In the genomic region with DNA sequence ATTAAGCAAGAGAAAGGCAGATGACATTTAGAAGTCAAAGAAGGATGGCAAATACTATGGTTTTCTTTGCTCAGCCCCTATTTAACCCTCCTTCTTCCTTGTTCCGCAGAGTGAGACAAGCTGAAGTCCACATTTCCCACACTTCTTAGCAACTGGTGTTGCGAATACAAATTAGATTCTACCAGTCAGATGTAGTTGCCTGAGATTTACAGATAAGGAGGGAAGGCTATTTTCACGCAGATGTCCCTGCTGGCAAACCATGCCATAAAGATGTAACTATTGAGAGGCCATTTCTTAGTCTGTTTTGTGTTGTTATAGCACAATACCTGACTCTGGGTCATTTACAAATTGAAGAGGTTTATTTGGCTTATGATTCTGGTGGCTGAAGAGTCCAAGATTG, we compare ENCODE assay signal across 17 cellular contexts.
DNase-seq lines count a peak whose midpoint lies in the region; ATAC-seq, FAIRE-seq and TF ChIP-seq lines count a peak whose summit lies in the region.
"Had no signal": no experiment of that assay in that cellular context is flagged by ENCODE, and none has a peak within 500 bp of the region (broad histone marks: within the 10 kb centered on the region; RNA-seq: fewer than 3 reads in every experiment).

No MANE protein-coding gene starts in this region.

- no peak for TF ChIP-seq POLR2A in K562 (conservative IDR thresholded peaks at IDR 0.05)

- H2AFZ ChIP-seq in GM23338 (peak overlapping the region; percentile 77; the same call in 1 of the 2 replicates), K562 (ENCODE audit: low read depth, low read length) (no peak overlapping the region)

- H3K9me1 ChIP-seq in K562 (ENCODE audit: control insufficient read depth, insufficient read depth, low read length): no peaks in the 10 kb centered on the region

- no peaks in the 10 kb centered on the region for H3K9me3 ChIP-seq in K562 (replicated peaks; ENCODE audit: control insufficient read depth, insufficient read depth, low read depth, low read length)

- ATAC-seq in GM23338 (0 out of 3 replicates have a peak, but pooled peaks have one; percentile 22), K562 (no peak)
- ATAC-seq: GM12878 had no signal

- 5% methylated on average over 3 of the region's 3 CpGs for WGBS in K562 (ENCODE audit: insufficient coverage, low coverage, missing lambda C conversion rate)

- H3K36me3 ChIP-seq in GM23338 (ENCODE audit: insufficient read depth) (no peaks in the 10 kb centered on the region), K562 (ENCODE audit: control insufficient read depth, insufficient read depth, low read length) (no peaks in the 10 kb centered on the region)

- H3K27me3 Mint-ChIP-seq in GM23338 (ENCODE audit: insufficient read depth, low read depth, poor library complexity) (no peaks in the 10 kb centered on the region), nephron progenitor cell (ENCODE audit: low read depth, poor library complexity) (no peaks in the 10 kb centered on the region), CD14-positive monocyte (ENCODE audit: low read depth in 3 of 3) (peaks cover 0 to 7% (median 5%) of the 10 kb centered on the region in 3 donors), immature natural killer cell (ENCODE audit: low read depth in 3 of 3) (no peaks in the 10 kb centered on the region)
- H3K27me3 Mint-ChIP-seq in T-helper 2 cell treated with Interferon-gamma antibody and Interleukin-4, amounts not matched to agents 5 μg/mL and 100 μg/mL, for 36 hours (ENCODE audit: low read depth): peaks cover 9% of the 10 kb centered on the region
- H3K27me3 Mint-ChIP-seq: B cell, IgD-negative memory B cell had no signal

- H3K9me2 ChIP-seq in GM23338 (ENCODE audit: insufficient read depth): peaks cover 2% of the 10 kb centered on the region; the same call in 1 of the 2 replicates

- H3K27ac ChIP-seq in GM23338 (ENCODE audit: low read depth) (no peak overlapping the region), K562 (ENCODE audit: extremely low read depth, low read depth, low read length) (no peak overlapping the region)

- TF ChIP-seq CTCF in GM23338 (conservative IDR thresholded peaks at IDR 0.05; ENCODE audit: low read depth in 2 of 2) (no peak), K562 (IDR thresholded peaks at IDR 0.05 in 2 of 3, conservative IDR thresholded peaks at IDR 0.05 in 1 of 3; ENCODE audit: insufficient read depth in 2 of 3, low read depth in 1 of 3, low read length in 3 of 3) (no peak), nephron progenitor cell (IDR thresholded peaks at IDR 0.05) (no peak), CD14-positive monocyte (IDR thresholded peaks at IDR 0.05) (no peak)

- no TSS peak for BruUV-seq in K562 (replicated peaks; lab: Mats Ljungman, UMichigan)

- H3K4me2 ChIP-seq in GM23338 (0 out of 2 replicates have a peak overlapping the region, but pooled peaks have one; percentile 42), K562 (ENCODE audit: insufficient read depth, low read length) (no peak overlapping the region)

- H3K9me3 Mint-ChIP-seq in GM23338 (peaks cover 6% of the 10 kb centered on the region; the same call in 2 of the 3 replicates), nephron progenitor cell (peaks cover 13% of the 10 kb centered on the region), CD14-positive monocyte (peaks cover 0 to 5% (median 1%) of the 10 kb centered on the region in 7 donors), immature natural killer cell (peaks cover 2 to 23% (median 5%) of the 10 kb centered on the region in 6 donors)
- H3K9me3 Mint-ChIP-seq in T-helper 2 cell treated with Interferon-gamma antibody and Interleukin-4, amounts not matched to agents 5 μg/mL and 100 μg/mL, for 36 hours: peaks cover 2% of the 10 kb centered on the region

- H3K27ac Mint-ChIP-seq in GM23338 (peak overlapping the region; percentile 88; the same call in 1 of the 2 replicates), nephron progenitor cell (peak overlapping the region; percentile 41), CD14-positive monocyte (no peak overlapping the region), immature natural killer cell (no peak overlapping the region)
- H3K27ac Mint-ChIP-seq in T-helper 2 cell treated with Interferon-gamma antibody and Interleukin-4, amounts not matched to agents 5 μg/mL and 100 μg/mL, for 36 hours: no peak overlapping the region
- H3K27ac Mint-ChIP-seq: B cell; CD4-positive, alpha-beta memory T cell; IgD-negative memory B cell had no signal

- H3K4me3 ChIP-seq in GM23338 (no peak overlapping the region), K562 (no peak overlapping the region)
- H3K4me3 ChIP-seq: GM12878 had no signal

- in situ Hi-C loops in K562 (cut with MboI): no loop called here

- no peaks in the 10 kb centered on the region for H3K27me3 ChIP-seq in GM23338 (ENCODE audit: insufficient read depth)
- no peaks in the 10 kb centered on the region for H3K27me3 ChIP-seq in K562 (ENCODE audit: control insufficient read depth in 2 of 2, insufficient read depth in 2 of 2, low read length in 2 of 2)

- H3F3A ChIP-seq in GM23338 (replicated peaks; ENCODE audit: low read depth): no peaks in the 10 kb centered on the region

- H3K4me1 ChIP-seq in GM23338 (ENCODE audit: insufficient read depth) (peaks cover 4% of the 10 kb centered on the region), K562 (replicated peaks in 1 of 2; ENCODE audit: control insufficient read depth in 2 of 2, insufficient read depth in 2 of 2, low read length in 2 of 2) (no peaks in the 10 kb centered on the region)

- H3K79me2 ChIP-seq in GM23338 (replicated peaks; ENCODE audit: insufficient read depth) (no peaks in the 10 kb centered on the region), K562 (ENCODE audit: control insufficient read depth, insufficient read depth, low read length) (no peaks in the 10 kb centered on the region)

- no peak for TF ChIP-seq RAD21 in K562 (CRISPR knock-in tag; conservative IDR thresholded peaks at IDR 0.05 in 1 of 2, IDR thresholded peaks at IDR 0.05 in 1 of 2)

- DNase-seq in GM23338 (ENCODE audit: low spot score): no peak
- DNase-seq in K562 (ENCODE audit: extremely low read depth in 1 of 4, low spot score in 3 of 4): no peak
- no peak for DNase-seq in nephron progenitor cell
- no peak for DNase-seq in urothelium cell line (ENCODE audit: low spot score)
- DNase-seq in T-helper 2 cell treated with Interferon-gamma antibody and Interleukin-4, amounts not matched to agents 5 μg/mL and 100 μg/mL, for 36 hours (ENCODE audit: low spot score): no peak
- no peak for DNase-seq in CD14-positive monocyte (ENCODE audit: low spot score)
- DNase-seq in immature natural killer cell: no peak
- DNase-seq: C1 segment of cervical spinal cord; CD4-positive, alpha-beta memory T cell; DMS53; H7 had no signal

- peak; percentile 11 for FAIRE-seq in K562 (lab: Jason Lieb, UNC)
- FAIRE-seq in urothelium cell line (lab: Jason Lieb, UNC): no peak
- FAIRE-seq: A204.1, D721Med, GM12878, GM18507 had no signal

- H3K4me1 Mint-ChIP-seq in GM23338 (peaks cover 12% of the 10 kb centered on the region), nephron progenitor cell (peaks cover 25% of the 10 kb centered on the region), CD14-positive monocyte (peaks cover 8% of the 10 kb centered on the region), immature natural killer cell (no peaks in the 10 kb centered on the region)
- H3K4me1 Mint-ChIP-seq in T-helper 2 cell treated with Interferon-gamma antibody and Interleukin-4, amounts not matched to agents 5 μg/mL and 100 μg/mL, for 36 hours (ENCODE audit: low read depth): no peaks in the 10 kb centered on the region
- H3K4me1 Mint-ChIP-seq: B cell; CD4-positive, alpha-beta memory T cell; IgD-negative memory B cell had no signal

- POLR2A ChIA-PET in K562 (lab: Yijun Ruan, JAX): interaction anchor here (0.7 kb wide), 1 partner anchor 1394 kb away, joined by 3 read pairs; no protein-coding TSS in a partner anchor

- intact Hi-C loops in K562 (cut with micrococcal nuclease): no loop called here
- intact Hi-C loops in CD14-positive monocyte (cut with micrococcal nuclease): no loop called here

- H3K4me3 Mint-ChIP-seq in GM23338 (no peak overlapping the region), nephron progenitor cell (no peak overlapping the region), CD14-positive monocyte (no peak overlapping the region), immature natural killer cell (no peak overlapping the region)
- H3K4me3 Mint-ChIP-seq in T-helper 2 cell treated with Interferon-gamma antibody and Interleukin-4, amounts not matched to agents 5 μg/mL and 100 μg/mL, for 36 hours: no peak overlapping the region
- H3K4me3 Mint-ChIP-seq: B cell; CD4-positive, alpha-beta memory T cell; IgD-negative memory B cell had no signal

- H4K20me1 ChIP-seq in GM23338 (replicated peaks; ENCODE audit: insufficient read depth) (no peaks in the 10 kb centered on the region), K562 (replicated peaks; ENCODE audit: control insufficient read depth, insufficient read depth, low read length) (no peaks in the 10 kb centered on the region)

- CTCF ChIA-PET in K562 (lab: Yijun Ruan, JAX; ENCODE audit: low intra/inter-chr PET ratio): no interaction called here

- no peak overlapping the region for H3K9ac ChIP-seq in K562 (ENCODE audit: insufficient read depth in 1 of 2, low read depth in 2 of 2, low read length in 2 of 2)

- no peak for TF ChIP-seq EP300 in K562 (IDR thresholded peaks at IDR 0.05; ENCODE audit: low read length)

- H3K36me3 Mint-ChIP-seq in GM23338 (ENCODE audit: low read depth) (no peaks in the 10 kb centered on the region), nephron progenitor cell (ENCODE audit: low read depth) (peaks cover 5% of the 10 kb centered on the region), CD14-positive monocyte (no peaks in the 10 kb centered on the region), immature natural killer cell (no peaks in the 10 kb centered on the region)
- H3K36me3 Mint-ChIP-seq in T-helper 2 cell treated with Interferon-gamma antibody and Interleukin-4, amounts not matched to agents 5 μg/mL and 100 μg/mL, for 36 hours (ENCODE audit: low read depth): no peaks in the 10 kb centered on the region
- H3K36me3 Mint-ChIP-seq: CD4-positive, alpha-beta memory T cell; IgD-negative memory B cell had no signal

TF ChIP-seq in GM23338, 12 proteins besides CTCF, POLR2A, EP300 and RAD21 (continues in another document):
- TF ChIP-seq EZH2phosphoT487 (IDR thresholded peaks at IDR 0.05; ENCODE audit: unreplicated experiment) (no peak), JUNB (IDR thresholded peaks at IDR 0.05; ENCODE audit: unreplicated experiment) (no peak), STAT1 (IDR thresholded peaks at IDR 0.05; ENCODE audit: unreplicated experiment) (no peak), POLR2AphosphoS5 (IDR thresholded peaks at IDR 0.05; ENCODE audit: low read depth) (no peak), ZNF114 (CRISPR knock-in tag; IDR thresholded peaks at IDR 0.05) (no peak)

TF ChIP-seq in K562, 482 proteins besides CTCF, POLR2A, EP300 and RAD21 (continues in another document):
- TF ChIP-seq MTF1 (CRISPR knock-in tag; IDR thresholded peaks at IDR 0.05; ENCODE audit: borderline replicate concordance) (no peak), SIRT6 (IDR thresholded peaks at IDR 0.05; ENCODE audit: low read depth, low read length) (no peak), RUNX1 (IDR thresholded peaks at IDR 0.05; ENCODE audit: low read depth) (no peak), KAT2B (IDR thresholded peaks at IDR 0.05; ENCODE audit: low read depth, low read length) (no peak), GATA2 (CRISPR knock-in tag; IDR thresholded peaks at IDR 0.05) (no peak), NFXL1 (CRISPR knock-in tag; IDR thresholded peaks at IDR 0.05) (no peak)

Comparison
In these comparisons a context has a peak if more than half of its experiments do, and no peak if none do; other contexts are left out.
1. H3K27ac Mint-ChIP-seq: peak in GM23338 (single experiment) and nephron progenitor cell (single experiment); none in T-helper 2 cell treated with Interferon-gamma antibody and Interleukin-4, amounts not matched to agents 5 μg/mL and 100 μg/mL, for 36 hours (single experiment), CD14-positive monocyte (0 of 7) and immature natural killer cell (0 of 6).